ENCODE assay signal across 8 cellular contexts in genomic region chr13:110707379-110707727, GRCh38. TPM values are rescaled to one million over a fixed set of nuclear protein-coding genes. Genes with fewer than 3 reads are reported as not detected.
A peak's percentile ranks its signal among the peaks of the same experiment; 100 is the strongest.
DNase-seq lines count a peak whose midpoint lies in the region; ATAC-seq, FAIRE-seq and TF ChIP-seq lines count a peak whose summit lies in the region.
"Not testable (repeated sequence)": the region's sequence is repeated elsewhere in the genome, so short reads cannot be mapped to it uniquely, and the experiment has no call there.

No MANE protein-coding gene starts in this region.

- not testable (repeated sequence) for TF ChIP-seq CTCF in HFFc6 (IDR thresholded peaks at IDR 0.05); astrocyte (IDR thresholded peaks at IDR 0.05; ENCODE audit: insufficient read depth, low read depth, low read length); endothelial cell (IDR thresholded peaks at IDR 0.05; ENCODE audit: unreplicated experiment); natural killer cell (IDR thresholded peaks at IDR 0.05)

- POLR2A ChIA-PET in CD4-positive, alpha-beta memory T cell (lab: Charles Lee; ENCODE audit: partially characterized antibody): not testable (repeated sequence)

- not testable (repeated sequence) for H3K9me3 Mint-ChIP-seq in CD4-positive, alpha-beta memory T cell; HFFc6; activated T-cell treated with anti-CD3 and anti-CD28 coated beads, Interleukin-2, amount 50 U/mL, for 4 hours; astrocyte (ENCODE audit: unreplicated experiment); endothelial cell (ENCODE audit: unreplicated experiment); natural killer cell; stimulated activated naive B cell treated with anti-CD40 and anti-IgM and Interleukin-4, amounts not matched to agents 10 μg/mL and 1 μg/mL and 100 μg/mL, for 72 hours

- H3K27ac Mint-ChIP-seq in CD4-positive, alpha-beta memory T cell: peak overlapping the region in 1 of 7 donors; percentile 83
- not testable (repeated sequence) for H3K27ac Mint-ChIP-seq in HFFc6, T-helper 17 cell
- H3K27ac Mint-ChIP-seq in astrocyte (ENCODE audit: unreplicated experiment) (peak overlapping the region; percentile 83), endothelial cell (ENCODE audit: unreplicated experiment) (peak overlapping the region; percentile 46), natural killer cell (peak overlapping the region in 1 of 2 donors; percentile 84)
- peak overlapping the region; percentile 3 for H3K27ac Mint-ChIP-seq in stimulated activated naive B cell treated with anti-CD40 and anti-IgM and Interleukin-4, amounts not matched to agents 10 μg/mL and 1 μg/mL and 100 μg/mL, for 72 hours

- not testable (repeated sequence) for H3K27me3 ChIP-seq in CD4-positive, alpha-beta memory T cell (ENCODE audit: insufficient read depth, low read length); astrocyte (ENCODE audit: insufficient read depth, low read length)

- CTCF ChIA-PET in CD4-positive, alpha-beta memory T cell (lab: Charles Lee; ENCODE audit: partially characterized antibody): interaction anchor here (0.6 kb wide), 1 partner anchor 26 kb away, joined by 3 read pairs; no protein-coding TSS in a partner anchor

- not testable (repeated sequence) for H3K4me3 ChIP-seq in CD4-positive, alpha-beta memory T cell (ENCODE audit: low read length in 2 of 2); astrocyte (ENCODE audit: insufficient read depth, low read depth, low read length)

- H3K4me2 ChIP-seq in astrocyte (ENCODE audit: low read length): not testable (repeated sequence)

- H3K36me3 ChIP-seq in CD4-positive, alpha-beta memory T cell (ENCODE audit: insufficient read depth, low read length); astrocyte (ENCODE audit: insufficient read depth, low read length): not testable (repeated sequence)

- not testable (repeated sequence) for H2AFZ ChIP-seq in astrocyte (ENCODE audit: low read depth, low read length)

- peaks cover 46% of the 10 kb centered on the region for H3K4me1 ChIP-seq in CD4-positive, alpha-beta memory T cell (ENCODE audit: insufficient read depth, low read length)
- H3K4me1 ChIP-seq in astrocyte (ENCODE audit: insufficient read depth, low read length): peaks cover 37% of the 10 kb centered on the region

- H3K36me3 Mint-ChIP-seq in CD4-positive, alpha-beta memory T cell: peaks cover 4 to 12% of the 10 kb centered on the region in 2 donors
- peaks cover 11% of the 10 kb centered on the region for H3K36me3 Mint-ChIP-seq in HFFc6 (ENCODE audit: low read depth)
- H3K36me3 Mint-ChIP-seq in T-helper 17 cell (ENCODE audit: low read depth); activated T-cell treated with anti-CD3 and anti-CD28 coated beads, Interleukin-2, amount 50 U/mL, for 4 hours (ENCODE audit: insufficient read depth); astrocyte (ENCODE audit: low read depth, unreplicated experiment); endothelial cell (ENCODE audit: low read depth, unreplicated experiment); natural killer cell: not testable (repeated sequence)
- H3K36me3 Mint-ChIP-seq in stimulated activated naive B cell treated with anti-CD40 and anti-IgM and Interleukin-4, amounts not matched to agents 10 μg/mL and 1 μg/mL and 100 μg/mL, for 72 hours: peaks cover 8 to 10% of the 10 kb centered on the region in 2 donors

- DNase-seq in CD4-positive, alpha-beta memory T cell; HFFc6; T-helper 17 cell; activated T-cell treated with anti-CD3 and anti-CD28 coated beads, Interleukin-2, amount 50 U/mL, for 4 hours; astrocyte (ENCODE audit: low read depth); endothelial cell (ENCODE audit: low spot score); natural killer cell; stimulated activated naive B cell treated with anti-CD40 and anti-IgM and Interleukin-4, amounts not matched to agents 10 μg/mL and 1 μg/mL and 100 μg/mL, for 72 hours: not testable (repeated sequence)

- not testable (repeated sequence) for H3K27ac ChIP-seq in CD4-positive, alpha-beta memory T cell (ENCODE audit: low read depth, low read length); astrocyte (ENCODE audit: low read depth, low read length)

- FAIRE-seq in astrocyte (lab: Jason Lieb, UNC): not testable (repeated sequence)

- peaks cover 38% of the 10 kb centered on the region for H3K79me2 ChIP-seq in astrocyte (ENCODE audit: insufficient read depth, low read length)

- not testable (repeated sequence) for H3K27me3 Mint-ChIP-seq in CD4-positive, alpha-beta memory T cell; HFFc6 (ENCODE audit: insufficient read depth); T-helper 17 cell; activated T-cell treated with anti-CD3 and anti-CD28 coated beads, Interleukin-2, amount 50 U/mL, for 4 hours (ENCODE audit: low read depth); astrocyte (ENCODE audit: low read depth, unreplicated experiment); natural killer cell (ENCODE audit: low read depth in 2 of 2); stimulated activated naive B cell treated with anti-CD40 and anti-IgM and Interleukin-4, amounts not matched to agents 10 μg/mL and 1 μg/mL and 100 μg/mL, for 72 hours
- H3K27me3 Mint-ChIP-seq in endothelial cell (ENCODE audit: unreplicated experiment): peaks cover 12% of the 10 kb centered on the region

- H3K9ac ChIP-seq in astrocyte (ENCODE audit: low read length): not testable (repeated sequence)

- H3K9me3 ChIP-seq in CD4-positive, alpha-beta memory T cell (ENCODE audit: control insufficient read depth in 1 of 2, low read length in 2 of 2); T-helper 17 cell (ENCODE audit: control insufficient read depth, low read length, poor library complexity, severe bottlenecking); astrocyte (ENCODE audit: insufficient read depth, low read depth, low read length): not testable (repeated sequence)

- peak overlapping the region in 5 of 8 donors; percentile 77 to 91 (median 91) for H3K4me3 Mint-ChIP-seq in CD4-positive, alpha-beta memory T cell
- peak overlapping the region; percentile 82 for H3K4me3 Mint-ChIP-seq in HFFc6
- H3K4me3 Mint-ChIP-seq in T-helper 17 cell: peak overlapping the region; percentile 91
- peak overlapping the region; percentile 72 for H3K4me3 Mint-ChIP-seq in activated T-cell treated with anti-CD3 and anti-CD28 coated beads, Interleukin-2, amount 50 U/mL, for 4 hours
- H3K4me3 Mint-ChIP-seq in astrocyte (ENCODE audit: unreplicated experiment): peak overlapping the region; percentile 77
- H3K4me3 Mint-ChIP-seq in endothelial cell (ENCODE audit: unreplicated experiment): peak overlapping the region; percentile 88
- peak overlapping the region; percentile 91 for H3K4me3 Mint-ChIP-seq in natural killer cell
- H3K4me3 Mint-ChIP-seq in stimulated activated naive B cell treated with anti-CD40 and anti-IgM and Interleukin-4, amounts not matched to agents 10 μg/mL and 1 μg/mL and 100 μg/mL, for 72 hours: peak overlapping the region in 1 of 2 donors; percentile 92

- peaks cover 15% of the 10 kb centered on the region for H4K20me1 ChIP-seq in astrocyte (ENCODE audit: insufficient read depth, low read length)

- H3K4me1 Mint-ChIP-seq in CD4-positive, alpha-beta memory T cell: peaks cover 29 to 54% (median 40%) of the 10 kb centered on the region in 4 donors
- H3K4me1 Mint-ChIP-seq in HFFc6 (ENCODE audit: low read depth): peaks cover 50% of the 10 kb centered on the region
- peaks cover 23% of the 10 kb centered on the region for H3K4me1 Mint-ChIP-seq in T-helper 17 cell
- peaks cover 32% of the 10 kb centered on the region for H3K4me1 Mint-ChIP-seq in activated T-cell treated with anti-CD3 and anti-CD28 coated beads, Interleukin-2, amount 50 U/mL, for 4 hours (ENCODE audit: low read depth)
- peaks cover 16% of the 10 kb centered on the region for H3K4me1 Mint-ChIP-seq in astrocyte (ENCODE audit: low read depth, unreplicated experiment)
- H3K4me1 Mint-ChIP-seq in endothelial cell (ENCODE audit: unreplicated experiment): peaks cover 16% of the 10 kb centered on the region
- H3K4me1 Mint-ChIP-seq in natural killer cell: peaks cover 37 to 38% of the 10 kb centered on the region in 2 donors
- peaks cover 21 to 29% of the 10 kb centered on the region in 2 donors for H3K4me1 Mint-ChIP-seq in stimulated activated naive B cell treated with anti-CD40 and anti-IgM and Interleukin-4, amounts not matched to agents 10 μg/mL and 1 μg/mL and 100 μg/mL, for 72 hours

- intact Hi-C loops in CD4-positive, alpha-beta memory T cell (cut with micrococcal nuclease): loop anchor here (2.0 kb wide), 1 partner anchor 445 kb away; no protein-coding TSS in a partner anchor
- intact Hi-C loops in natural killer cell (cut with micrococcal nuclease): not testable (repeated sequence)

- ATAC-seq in T-helper 17 cell; activated T-cell treated with anti-CD3 and anti-CD28 coated beads, Interleukin-2, amount 50 U/mL, for 4 hours; natural killer cell; stimulated activated naive B cell treated with anti-CD40 and anti-IgM and Interleukin-4, amounts not matched to agents 10 μg/mL and 1 μg/mL and 100 μg/mL, for 72 hours (replicated peaks): not testable (repeated sequence)

RNA-seq across cellular contexts. Expression of gene CARS2, which starts 1.4 kb away (rescaled TPM):
- 100 to 1,000 TPM in 1 of 2 experiments, 10 to 100 TPM in 1; 99.9 to 102 TPM for total RNA-seq in CD4-positive, alpha-beta memory T cell
- polyA plus RNA-seq in CD4-positive, alpha-beta memory T cell: 10 to 100 TPM; 36.0 to 59.3 TPM
- 10 to 100 TPM; 50.1 to 68.0 (median 52.9) TPM for total RNA-seq in HFFc6 (2021; fragmentation: NEBNext Ultra II Directional; extraction: Animal tissue kit (Norgen Biotek cat#: 25700))
- total RNA-seq in T-helper 17 cell (10 to 100 TPM; 57.7 to 74.6 TPM), astrocyte (44.1 and 51.4 TPM in 2 replicates), endothelial cell (ENCODE audit: unreplicated experiment) (36.0 TPM), natural killer cell (10 to 100 TPM; 65.3 to 77.3 (median 73.0) TPM)
- total RNA-seq in activated T-cell treated with anti-CD3 and anti-CD28 coated beads, Interleukin-2, amount 50 U/mL, for 4 hours: 10 to 100 TPM; 72.6 to 97.4 (median 80.3) TPM

RNA-seq across cellular contexts. Expression of gene ING1, which starts 6.1 kb away (rescaled TPM):
- 10 to 100 TPM; 27.4 to 29.4 TPM for total RNA-seq in CD4-positive, alpha-beta memory T cell
- 10 to 100 TPM in 1 of 2 donors, 1 to 10 TPM in 1; 9.1 to 16.7 TPM for polyA plus RNA-seq in CD4-positive, alpha-beta memory T cell
- 1 to 10 TPM; 6.2 to 9.6 (median 8.1) TPM for total RNA-seq in HFFc6 (2021; fragmentation: NEBNext Ultra II Directional; extraction: Animal tissue kit (Norgen Biotek cat#: 25700))
- 10 to 100 TPM; 15.2 to 15.3 TPM for total RNA-seq in T-helper 17 cell
- 10 to 100 TPM; 16.9 to 17.7 (median 17.5) TPM for total RNA-seq in activated T-cell treated with anti-CD3 and anti-CD28 coated beads, Interleukin-2, amount 50 U/mL, for 4 hours
- total RNA-seq in astrocyte: 10.0 and 11.8 TPM in 2 replicates
- total RNA-seq in endothelial cell (ENCODE audit: unreplicated experiment): 9.9 TPM
- total RNA-seq in natural killer cell: 10 to 100 TPM; 12.6 to 22.5 (median 15.5) TPM
